8 cellular contexts compared by ENCODE assay signal in the genomic region with DNA sequence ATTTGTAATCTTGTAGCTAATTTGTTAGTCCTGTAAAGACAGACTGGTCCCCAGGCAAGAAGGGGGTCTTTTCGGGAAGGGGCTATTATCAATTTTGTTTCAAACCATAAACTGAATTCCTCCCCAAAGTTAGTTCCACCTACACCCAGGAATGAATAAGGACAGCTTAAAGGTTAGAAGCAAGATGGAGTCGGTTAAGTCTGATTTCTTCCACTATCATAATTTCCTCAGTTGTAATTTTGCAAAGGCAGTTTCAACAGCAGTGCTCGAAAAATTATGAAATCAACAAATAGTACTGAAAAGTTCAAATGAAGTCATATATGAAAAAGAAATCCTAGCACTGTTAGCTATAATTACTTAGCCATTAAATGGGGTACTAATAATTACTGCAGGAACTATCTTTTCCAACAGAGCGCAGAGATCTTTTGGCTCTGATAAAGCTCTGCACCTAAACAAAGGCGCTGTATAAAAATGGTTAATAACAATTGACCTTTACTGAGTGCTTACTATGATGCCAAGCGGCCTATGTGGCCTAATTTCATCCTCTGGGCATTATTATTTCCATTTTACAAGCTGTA. TPM values are rescaled to one million over a fixed set of nuclear protein-coding genes. Genes with fewer than 3 reads are reported as not detected.
A peak's percentile ranks its signal among the peaks of the same experiment; 100 is the strongest.
DNase-seq lines count a peak whose midpoint lies in the region; ATAC-seq and TF ChIP-seq lines count a peak whose summit lies in the region.

No MANE protein-coding gene starts in this region.

- peaks cover 25% of the 10 kb centered on the region for H3K4me1 Mint-ChIP-seq in activated T-helper 2 cell treated with anti-CD3 and anti-CD28 coated beads, Interferon-gamma antibody, Interleukin-2, Interleukin-4, amounts not matched to agents 10 μg/mL and 5 μg/mL and 100 μg/mL, durations not matched to agents 14 hours and 24 hours and 36 hours (ENCODE audit: low read depth)
- peaks cover 33% of the 10 kb centered on the region for H3K4me1 Mint-ChIP-seq in stimulated activated effector memory CD8-positive, alpha-beta T cell treated with anti-CD3 and anti-CD28 coated beads, Interleukin-12 subunit alpha, Interleukin-12 subunit beta, amount 100 ng/mL, for 72 hours

- no peak for DNase-seq in HL-60 (ENCODE audit: low read depth in 1 of 2, low spot score in 1 of 2)
- DNase-seq in activated T-helper 2 cell treated with anti-CD3 and anti-CD28 coated beads, Interferon-gamma antibody, Interleukin-2, Interleukin-4, amounts not matched to agents 10 μg/mL and 5 μg/mL and 100 μg/mL, durations not matched to agents 14 hours and 24 hours and 36 hours (ENCODE audit: low spot score), result no peak
- DNase-seq in stimulated activated effector memory CD8-positive, alpha-beta T cell treated with anti-CD3 and anti-CD28 coated beads, Interleukin-12 subunit alpha, Interleukin-12 subunit beta, amount 100 ng/mL, for 72 hours (ENCODE audit: low spot score in 2 of 2), result no peak
- DNase-seq in stimulated activated naive CD4-positive, alpha-beta T cell (lab: John Stamatoyannopoulos, UW), result no peak

- no peak for ATAC-seq in stimulated activated effector memory CD8-positive, alpha-beta T cell treated with anti-CD3 and anti-CD28 coated beads, Interleukin-12 subunit alpha, Interleukin-12 subunit beta, amount 100 ng/mL, for 72 hours
- no peak for ATAC-seq in activated CD4-positive, CD25-positive, alpha-beta regulatory T cell treated with anti-CD3 and anti-CD28 coated beads, Interleukin-2, amount 50 U/mL, for 24 hours
- ATAC-seq in GM18520 (IDR thresholded peaks at IDR 0.05; ENCODE audit: unreplicated experiment) (no peak), GM19023 (IDR thresholded peaks at IDR 0.05; ENCODE audit: unreplicated experiment) (no peak)

- H3K4me3 Mint-ChIP-seq in activated T-helper 2 cell treated with anti-CD3 and anti-CD28 coated beads, Interferon-gamma antibody, Interleukin-2, Interleukin-4, amounts not matched to agents 10 μg/mL and 5 μg/mL and 100 μg/mL, durations not matched to agents 14 hours and 24 hours and 36 hours (ENCODE audit: low read depth), result peak overlapping the region; percentile 97
- H3K4me3 Mint-ChIP-seq in stimulated activated effector memory CD8-positive, alpha-beta T cell treated with anti-CD3 and anti-CD28 coated beads, Interleukin-12 subunit alpha, Interleukin-12 subunit beta, amount 100 ng/mL, for 72 hours, result peak overlapping the region; percentile 97

- H3K36me3 Mint-ChIP-seq in activated T-helper 2 cell treated with anti-CD3 and anti-CD28 coated beads, Interferon-gamma antibody, Interleukin-2, Interleukin-4, amounts not matched to agents 10 μg/mL and 5 μg/mL and 100 μg/mL, durations not matched to agents 14 hours and 24 hours and 36 hours (ENCODE audit: low read depth), result peaks cover 29% of the 10 kb centered on the region
- H3K36me3 Mint-ChIP-seq in stimulated activated effector memory CD8-positive, alpha-beta T cell treated with anti-CD3 and anti-CD28 coated beads, Interleukin-12 subunit alpha, Interleukin-12 subunit beta, amount 100 ng/mL, for 72 hours, result peaks cover 75% of the 10 kb centered on the region

- H3K4me1 ChIP-seq in iPS-18a (ENCODE audit: control insufficient read depth, low read depth, low read length), result peaks cover 22% of the 10 kb centered on the region

- H3K27me3 Mint-ChIP-seq in activated T-helper 2 cell treated with anti-CD3 and anti-CD28 coated beads, Interferon-gamma antibody, Interleukin-2, Interleukin-4, amounts not matched to agents 10 μg/mL and 5 μg/mL and 100 μg/mL, durations not matched to agents 14 hours and 24 hours and 36 hours (ENCODE audit: low read depth), result no peaks in the 10 kb centered on the region

- H3K9me3 Mint-ChIP-seq in activated T-helper 2 cell treated with anti-CD3 and anti-CD28 coated beads, Interferon-gamma antibody, Interleukin-2, Interleukin-4, amounts not matched to agents 10 μg/mL and 5 μg/mL and 100 μg/mL, durations not matched to agents 14 hours and 24 hours and 36 hours, result no peaks in the 10 kb centered on the region
- no peaks in the 10 kb centered on the region for H3K9me3 Mint-ChIP-seq in stimulated activated effector memory CD8-positive, alpha-beta T cell treated with anti-CD3 and anti-CD28 coated beads, Interleukin-12 subunit alpha, Interleukin-12 subunit beta, amount 100 ng/mL, for 72 hours

- TF ChIP-seq CTCF in HL-60 (IDR thresholded peaks at IDR 0.05; ENCODE audit: insufficient read depth, low read length), result no peak

- H3K9me3 ChIP-seq in iPS-18a (ENCODE audit: control insufficient read depth, low read depth, low read length), result no peaks in the 10 kb centered on the region

- peak overlapping the region; percentile 100 for H3K4me3 ChIP-seq in HL-60 (replicated peaks; ENCODE audit: insufficient read depth, low read length)
- peak overlapping the region; percentile 85 for H3K4me3 ChIP-seq in iPS-18a (ENCODE audit: low read length)

- H3K36me3 ChIP-seq in iPS-18a (ENCODE audit: control insufficient read depth, low read depth, low read length), result peaks cover 3% of the 10 kb centered on the region

- peak overlapping the region; percentile 100 for H3K27ac Mint-ChIP-seq in activated T-helper 2 cell treated with anti-CD3 and anti-CD28 coated beads, Interferon-gamma antibody, Interleukin-2, Interleukin-4, amounts not matched to agents 10 μg/mL and 5 μg/mL and 100 μg/mL, durations not matched to agents 14 hours and 24 hours and 36 hours
- H3K27ac Mint-ChIP-seq in stimulated activated effector memory CD8-positive, alpha-beta T cell treated with anti-CD3 and anti-CD28 coated beads, Interleukin-12 subunit alpha, Interleukin-12 subunit beta, amount 100 ng/mL, for 72 hours, result peak overlapping the region; percentile 100

- peak overlapping the region; percentile 91 for H3K9ac ChIP-seq in iPS-18a (ENCODE audit: low read length)

- no peaks in the 10 kb centered on the region for H3K27me3 ChIP-seq in HL-60 (ENCODE audit: insufficient read depth, poor library complexity, severe bottlenecking)
- H3K27me3 ChIP-seq in iPS-18a (ENCODE audit: control insufficient read depth, insufficient read depth, low read length), result no peaks in the 10 kb centered on the region

- peak overlapping the region; percentile 93 for H3K27ac ChIP-seq in HL-60 (replicated peaks)
- peak overlapping the region; percentile 90 for H3K27ac ChIP-seq in iPS-18a (ENCODE audit: low read length)

- intact Hi-C loops in activated T-helper 2 cell treated with anti-CD3 and anti-CD28 coated beads, Interferon-gamma antibody, Interleukin-2, Interleukin-4, amounts not matched to agents 10 μg/mL and 5 μg/mL and 100 μg/mL, durations not matched to agents 14 hours and 24 hours and 36 hours (cut with micrococcal nuclease), result loop anchor here (5.0 kb wide), 2 partner anchors 246 to 496 kb away; partner anchors contain the start of genes DNAJC9 and PPP3CB

RNA-seq across cellular contexts. Expression of gene SEC24C, which starts 0.8 kb away (rescaled TPM):
- 119 TPM in 2 replicates for total RNA-seq in activated T-helper 2 cell treated with anti-CD3 and anti-CD28 coated beads, Interferon-gamma antibody, Interleukin-2, Interleukin-4, amounts not matched to agents 10 μg/mL and 5 μg/mL and 100 μg/mL, durations not matched to agents 14 hours and 24 hours and 36 hours

RNA-seq across cellular contexts. Expression of gene CHCHD1, which starts 38.4 kb away (rescaled TPM):
- total RNA-seq in activated T-helper 2 cell treated with anti-CD3 and anti-CD28 coated beads, Interferon-gamma antibody, Interleukin-2, Interleukin-4, amounts not matched to agents 10 μg/mL and 5 μg/mL and 100 μg/mL, durations not matched to agents 14 hours and 24 hours and 36 hours, result 33.0 and 35.2 TPM in 2 replicates

RNA-seq across cellular contexts. Expression of gene ZSWIM8, which starts 42.0 kb away (rescaled TPM):
- total RNA-seq in activated T-helper 2 cell treated with anti-CD3 and anti-CD28 coated beads, Interferon-gamma antibody, Interleukin-2, Interleukin-4, amounts not matched to agents 10 μg/mL and 5 μg/mL and 100 μg/mL, durations not matched to agents 14 hours and 24 hours and 36 hours, result 50.0 and 55.3 TPM in 2 replicates

RNA-seq across cellular contexts. Expression of gene AGAP5, which starts 45.5 kb away (rescaled TPM):
- 18.2 and 18.8 TPM in 2 replicates for total RNA-seq in activated T-helper 2 cell treated with anti-CD3 and anti-CD28 coated beads, Interferon-gamma antibody, Interleukin-2, Interleukin-4, amounts not matched to agents 10 μg/mL and 5 μg/mL and 100 μg/mL, durations not matched to agents 14 hours and 24 hours and 36 hours
